Comparison of ENCODE assay signal across 10 cellular contexts in genomic region chr21:24375201-24375600, GRCh38.
DNase-seq lines count a peak whose midpoint lies in the region; ATAC-seq and TF ChIP-seq lines count a peak whose summit lies in the region.
"Had no signal": no experiment of that assay in that cellular context is flagged by ENCODE, and none has a peak within 500 bp of the region (broad histone marks: within the 10 kb centered on the region; RNA-seq: fewer than 3 reads in every experiment).

No MANE protein-coding gene starts in this region.

- H3K9me3 Mint-ChIP-seq in activated naive CD4-positive, alpha-beta T cell treated with anti-CD3 and anti-CD28 coated beads, Interleukin-2, amount 10 ng/mL, durations not matched to agents 7 days and 5 days, result no peaks in the 10 kb centered on the region
- H3K9me3 Mint-ChIP-seq: dendritic cell treated with granulocyte-macrophage colony-stimulating factor and Interleukin-4, amounts not matched to agents 40 ng/mL and 50 ng/mL, for 4 days had no signal

- intact Hi-C loops in tibial artery (cut with DNase I; ENCODE audit: low total_unique reads), result no loop called here

- no peak overlapping the region for H3K27ac ChIP-seq in C4-2B
- H3K27ac ChIP-seq in tibial artery, result no peak overlapping the region

- no peaks in the 10 kb centered on the region for H3K9me3 ChIP-seq in tibial artery

- no peaks in the 10 kb centered on the region for H3K4me1 Mint-ChIP-seq in activated naive CD4-positive, alpha-beta T cell treated with anti-CD3 and anti-CD28 coated beads, Interleukin-2, amount 10 ng/mL, durations not matched to agents 7 days and 5 days

- H3K4me3 Mint-ChIP-seq in activated naive CD4-positive, alpha-beta T cell treated with anti-CD3 and anti-CD28 coated beads, Interleukin-2, amount 10 ng/mL, durations not matched to agents 7 days and 5 days, result no peak overlapping the region
- H3K4me3 Mint-ChIP-seq: dendritic cell treated with granulocyte-macrophage colony-stimulating factor and Interleukin-4, amounts not matched to agents 40 ng/mL and 50 ng/mL, for 4 days had no signal

- ATAC-seq in GM19395 (IDR thresholded peaks at IDR 0.05; ENCODE audit: unreplicated experiment) (peak; percentile 77), HG03469 (IDR thresholded peaks at IDR 0.05; ENCODE audit: unreplicated experiment) (peak; percentile 69), HG02970 (IDR thresholded peaks at IDR 0.05; ENCODE audit: low FRiP score, unreplicated experiment) (no peak)

- DNase-seq in activated naive CD4-positive, alpha-beta T cell treated with anti-CD3 and anti-CD28 coated beads, Interleukin-2, amount 10 ng/mL, durations not matched to agents 7 days and 5 days, result peak; percentile 53
- DNase-seq in COR-L47 (lab: John Stamatoyannopoulos, UW), result no peak
- no peak for DNase-seq in NCI-H2107 treated with DMSO at 0.1 percent for 48 hours (lab: John Stamatoyannopoulos, UW; ENCODE audit: unreplicated experiment)
- no peak for DNase-seq in tibial artery
- DNase-seq: NCI-H226 had no signal

- no peaks in the 10 kb centered on the region for H3K27me3 ChIP-seq in tibial artery

- TF ChIP-seq CTCF in C4-2B (conservative IDR thresholded peaks at IDR 0.05) (peak; percentile 13), tibial artery (IDR thresholded peaks at IDR 0.05) (no peak)

- no peak overlapping the region for H3K27ac Mint-ChIP-seq in activated naive CD4-positive, alpha-beta T cell treated with anti-CD3 and anti-CD28 coated beads, Interleukin-2, amount 10 ng/mL, durations not matched to agents 7 days and 5 days
- H3K27ac Mint-ChIP-seq: dendritic cell treated with granulocyte-macrophage colony-stimulating factor and Interleukin-4, amounts not matched to agents 40 ng/mL and 50 ng/mL, for 4 days had no signal

- H3K4me1 ChIP-seq in tibial artery, result no peaks in the 10 kb centered on the region

- H3K27me3 Mint-ChIP-seq in activated naive CD4-positive, alpha-beta T cell treated with anti-CD3 and anti-CD28 coated beads, Interleukin-2, amount 10 ng/mL, durations not matched to agents 7 days and 5 days, result no peaks in the 10 kb centered on the region
- H3K27me3 Mint-ChIP-seq: dendritic cell treated with granulocyte-macrophage colony-stimulating factor and Interleukin-4, amounts not matched to agents 40 ng/mL and 50 ng/mL, for 4 days had no signal

- H3K36me3 ChIP-seq in tibial artery, result no peaks in the 10 kb centered on the region

- CTCF ChIA-PET in activated naive CD4-positive, alpha-beta T cell treated with anti-CD3 and anti-CD28 coated beads, Interleukin-2, amount 10 ng/mL, durations not matched to agents 7 days and 5 days (lab: Charles Lee), result interaction anchor here (0.6 to 1.2 kb wide), 5 partner anchors 12 to 1016 kb away, joined by 3 to 4 read pairs (median 3); no protein-coding TSS in a partner anchor

- H3K4me3 ChIP-seq in tibial artery, result no peak overlapping the region

- H3K36me3 Mint-ChIP-seq in activated naive CD4-positive, alpha-beta T cell treated with anti-CD3 and anti-CD28 coated beads, Interleukin-2, amount 10 ng/mL, durations not matched to agents 7 days and 5 days, result no peaks in the 10 kb centered on the region
